8 cellular contexts compared by ENCODE assay signal in genomic region chr22:42648368-42649260, GRCh38.
A peak's percentile ranks its signal among the peaks of the same experiment; 100 is the strongest.
DNase-seq lines count a peak whose midpoint lies in the region; ATAC-seq and TF ChIP-seq lines count a peak whose summit lies in the region.

No MANE protein-coding gene starts in this region.

- H3K4me3 ChIP-seq in ACC112 (ENCODE audit: low read depth, low read length) (peak overlapping the region; percentile 96), SU-DHL-6 (ENCODE audit: insufficient read depth, low read length, poor library complexity, severe bottlenecking) (peak overlapping the region; percentile 90)

- H3K36me3 ChIP-seq in ACC112 (ENCODE audit: insufficient read depth, low read length) (no peaks in the 10 kb centered on the region), SU-DHL-6 (ENCODE audit: low read length) (no peaks in the 10 kb centered on the region)

- H3F3A ChIP-seq in SU-DHL-6 (ENCODE audit: insufficient read depth), result no peaks in the 10 kb centered on the region

- H3K27me3 ChIP-seq in ACC112 (ENCODE audit: insufficient read depth, low read length) (no peaks in the 10 kb centered on the region), SU-DHL-6 (ENCODE audit: low read length) (no peaks in the 10 kb centered on the region)

- peak overlapping the region; percentile 77 for H3K4me2 ChIP-seq in SU-DHL-6 (ENCODE audit: low read depth, low read length, poor library complexity, severe bottlenecking)

- DNase-seq in cerebellar cortex (ENCODE audit: low spot score), result peak; percentile 21
- peak; percentile 50 for DNase-seq in left kidney (ENCODE audit: low read depth, low spot score)
- peak; percentile 2 for DNase-seq in stimulated activated CD8-positive, alpha-beta memory T cell treated with anti-CD3 and anti-CD28 coated beads, Interleukin-15, amount 100 ng/mL, for 1 hour (ENCODE audit: low read depth)
- no peak for DNase-seq in NCI-H2196 treated with DMSO at 0.1 percent for 48 hours (lab: John Stamatoyannopoulos, UW; ENCODE audit: unreplicated experiment)

- peaks cover 42% of the 10 kb centered on the region for H3K4me1 ChIP-seq in ACC112 (ENCODE audit: control insufficient read depth, insufficient read depth, low read length, unreplicated experiment)

- no peak for TF ChIP-seq CTCF in SU-DHL-6 (IDR thresholded peaks at IDR 0.05; ENCODE audit: insufficient read depth, low read length, poor library complexity, severe bottlenecking)

- no peak overlapping the region for H2AFZ ChIP-seq in ACC112 (ENCODE audit: low read length, unreplicated experiment)
- peak overlapping the region; percentile 53 for H2AFZ ChIP-seq in SU-DHL-6 (ENCODE audit: low read depth, low read length, severe bottlenecking)

- no peaks in the 10 kb centered on the region for H4K20me1 ChIP-seq in SU-DHL-6 (ENCODE audit: low read depth, low read length)

- H3K9me2 ChIP-seq in SU-DHL-6 (replicated peaks; ENCODE audit: insufficient read depth, low read length), result no peaks in the 10 kb centered on the region

- H3K27ac ChIP-seq in ACC112 (ENCODE audit: low read depth, low read length) (peak overlapping the region; percentile 64; the same call in 1 of the 2 replicates), SU-DHL-6 (ENCODE audit: low read depth, low read length) (no peak overlapping the region)

- H3K79me2 ChIP-seq in ACC112 (ENCODE audit: control insufficient read depth, insufficient read depth, low read length, unreplicated experiment), result peaks cover 51% of the 10 kb centered on the region
- no peaks in the 10 kb centered on the region for H3K79me2 ChIP-seq in SU-DHL-6 (ENCODE audit: insufficient read depth, low read length)

- ATAC-seq in GM18909 (IDR thresholded peaks at IDR 0.05; ENCODE audit: poor library complexity, unreplicated experiment), result peak; percentile 49
- peak; percentile 44 for ATAC-seq in HG03159 (IDR thresholded peaks at IDR 0.05; ENCODE audit: unreplicated experiment)

- H3K9ac ChIP-seq in SU-DHL-6 (ENCODE audit: low read length), result peak overlapping the region; percentile 74

- no peaks in the 10 kb centered on the region for H3K9me3 ChIP-seq in SU-DHL-6 (ENCODE audit: insufficient read depth, low read length)
